14 cellular contexts compared by ENCODE assay signal in the genomic region with DNA sequence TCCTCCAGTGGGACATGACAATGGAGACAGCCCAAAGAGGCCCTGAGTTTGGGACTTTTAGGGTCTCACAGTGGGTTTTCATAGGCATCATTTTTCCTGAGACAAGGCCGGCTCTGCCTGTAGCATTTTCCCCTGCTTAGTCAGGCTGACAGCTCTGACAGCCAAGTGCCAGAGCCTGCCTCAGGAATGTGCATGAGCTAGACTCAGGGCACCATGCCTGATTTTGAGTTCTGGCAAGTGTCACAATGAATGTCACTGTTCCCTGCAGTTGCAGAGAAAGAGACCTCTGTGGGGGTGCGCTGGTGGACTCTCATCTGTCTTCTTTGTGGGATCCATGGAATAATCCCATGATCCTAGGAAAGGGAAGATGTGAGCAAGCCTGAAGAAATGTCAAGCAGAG.
"Had no signal": no experiment of that assay in that cellular context is flagged by ENCODE, and none has a peak within 500 bp of the region (broad histone marks: within the 10 kb centered on the region; RNA-seq: fewer than 3 reads in every experiment).

No MANE protein-coding gene starts in this region.

- H3K27me3 ChIP-seq: breast epithelium, neural progenitor cell, right lobe of liver, spleen had no signal

- H3K27ac ChIP-seq: breast epithelium, neural progenitor cell, parathyroid adenoma, right lobe of liver, spleen had no signal

- H3K4me3 ChIP-seq: breast epithelium, neural progenitor cell, right lobe of liver, spleen had no signal

- H3K9me3 Mint-ChIP-seq: activated CD8-positive, alpha-beta T cell treated with anti-CD3 and anti-CD28 coated beads for 36 hours; activated naive CD8-positive, alpha-beta T cell treated with anti-CD3 and anti-CD28 coated beads, Interleukin-2, amount 10 ng/mL, durations not matched to agents 7 days and 5 days; neural progenitor cell; stimulated activated memory B cell treated with anti-CD40 and anti-IgM and Interleukin-4, amounts not matched to agents 10 μg/mL and 1 μg/mL and 100 μg/mL, for 72 hours had no signal

- H3K36me3 Mint-ChIP-seq: activated naive CD8-positive, alpha-beta T cell treated with anti-CD3 and anti-CD28 coated beads, Interleukin-2, amount 10 ng/mL, durations not matched to agents 7 days and 5 days; neural progenitor cell; stimulated activated memory B cell treated with anti-CD40 and anti-IgM and Interleukin-4, amounts not matched to agents 10 μg/mL and 1 μg/mL and 100 μg/mL, for 72 hours had no signal

- H3K27me3 Mint-ChIP-seq: activated CD8-positive, alpha-beta T cell treated with anti-CD3 and anti-CD28 coated beads for 36 hours; activated naive CD8-positive, alpha-beta T cell treated with anti-CD3 and anti-CD28 coated beads, Interleukin-2, amount 10 ng/mL, durations not matched to agents 7 days and 5 days; stimulated activated memory B cell treated with anti-CD40 and anti-IgM and Interleukin-4, amounts not matched to agents 10 μg/mL and 1 μg/mL and 100 μg/mL, for 72 hours had no signal

- H3K4me3 Mint-ChIP-seq: activated CD8-positive, alpha-beta T cell treated with anti-CD3 and anti-CD28 coated beads for 36 hours; activated naive CD8-positive, alpha-beta T cell treated with anti-CD3 and anti-CD28 coated beads, Interleukin-2, amount 10 ng/mL, durations not matched to agents 7 days and 5 days; neural progenitor cell; stimulated activated memory B cell treated with anti-CD40 and anti-IgM and Interleukin-4, amounts not matched to agents 10 μg/mL and 1 μg/mL and 100 μg/mL, for 72 hours had no signal

- DNase-seq: activated CD4-positive, alpha-beta T cell treated with anti-CD3 and anti-CD28 coated beads for 1 hour; activated CD8-positive, alpha-beta memory T cell treated with anti-CD3 and anti-CD28 coated beads, Interleukin-2, amount 50 U/mL, for 4 hours; activated CD8-positive, alpha-beta T cell treated with anti-CD3 and anti-CD28 coated beads for 36 hours; activated naive CD8-positive, alpha-beta T cell treated with anti-CD3 and anti-CD28 coated beads, Interleukin-2, amount 10 ng/mL, durations not matched to agents 7 days and 5 days; foreskin melanocyte; kidney; right lobe of liver; spleen; stimulated activated CD4-positive, alpha-beta T cell treated with anti-CD3 and anti-CD28 coated beads, Interleukin-1b, Interleukin-23, amount 100 ng/mL, for 48 hours; T-helper 9 cell had no signal

- H3K27ac Mint-ChIP-seq: activated CD8-positive, alpha-beta T cell treated with anti-CD3 and anti-CD28 coated beads for 36 hours; activated naive CD8-positive, alpha-beta T cell treated with anti-CD3 and anti-CD28 coated beads, Interleukin-2, amount 10 ng/mL, durations not matched to agents 7 days and 5 days; neural progenitor cell; stimulated activated memory B cell treated with anti-CD40 and anti-IgM and Interleukin-4, amounts not matched to agents 10 μg/mL and 1 μg/mL and 100 μg/mL, for 72 hours had no signal

- H3K9me3 ChIP-seq: breast epithelium, right lobe of liver, spleen had no signal

- H3K4me1 Mint-ChIP-seq: activated naive CD8-positive, alpha-beta T cell treated with anti-CD3 and anti-CD28 coated beads, Interleukin-2, amount 10 ng/mL, durations not matched to agents 7 days and 5 days; neural progenitor cell; stimulated activated memory B cell treated with anti-CD40 and anti-IgM and Interleukin-4, amounts not matched to agents 10 μg/mL and 1 μg/mL and 100 μg/mL, for 72 hours had no signal

- H3K36me3 ChIP-seq: breast epithelium, neural progenitor cell, right lobe of liver, spleen had no signal

- H3K4me1 ChIP-seq: breast epithelium, neural progenitor cell, parathyroid adenoma, right lobe of liver, spleen had no signal
